Comparison of ENCODE assay signal across 8 cellular contexts in genomic region chr2:106581755-106582430, GRCh38.
DNase-seq lines count a peak whose midpoint lies in the region; ATAC-seq and TF ChIP-seq lines count a peak whose summit lies in the region.

No MANE protein-coding gene starts in this region.

- peak; percentile 62 to 69 for ATAC-seq in CD4-positive, CD25-positive, alpha-beta regulatory T cell (ENCODE audit: low read depth in 2 of 2)
- ATAC-seq in GM19023 (IDR thresholded peaks at IDR 0.05; ENCODE audit: unreplicated experiment) (peak; percentile 55), HG03135 (IDR thresholded peaks at IDR 0.05; ENCODE audit: unreplicated experiment) (peak; percentile 68)
- ATAC-seq in activated naive CD8-positive, alpha-beta T cell treated with anti-CD3 and anti-CD28 coated beads, Interleukin-2, amount 10 ng/mL, durations not matched to agents 7 days and 5 days (ENCODE audit: low read depth): peak; percentile 88

- H3K4me3 ChIP-seq in CD4-positive, CD25-positive, alpha-beta regulatory T cell (ENCODE audit: low read depth, low read length): peak overlapping the region; percentile 79
- no peak overlapping the region for H3K4me3 ChIP-seq in PC-9
- H3K4me3 ChIP-seq in skeletal muscle cell (ENCODE audit: low read depth, low read length): peak overlapping the region; percentile 43

- POLR2A ChIA-PET in PC-9 (lab: Charles Lee; ENCODE audit: unreplicated experiment): no interaction called here
- POLR2A ChIA-PET in activated naive CD8-positive, alpha-beta T cell treated with anti-CD3 and anti-CD28 coated beads, Interleukin-2, amount 10 ng/mL, durations not matched to agents 7 days and 5 days (lab: Charles Lee): no interaction called here

- H3K4me1 ChIP-seq in CD4-positive, CD25-positive, alpha-beta regulatory T cell (ENCODE audit: control insufficient read depth, insufficient read depth, low read length, poor library complexity, severe bottlenecking): peaks cover 12% of the 10 kb centered on the region
- H3K4me1 ChIP-seq in PC-9 (replicated peaks; ENCODE audit: insufficient read depth): no peaks in the 10 kb centered on the region

- H3K9me3 ChIP-seq in CD4-positive, CD25-positive, alpha-beta regulatory T cell (ENCODE audit: control insufficient read depth in 2 of 2, low read length in 2 of 2): no peaks in the 10 kb centered on the region
- no peaks in the 10 kb centered on the region for H3K9me3 ChIP-seq in PC-9 (ENCODE audit: insufficient read depth, low read depth)

- BruUV-seq in PC-9 (replicated peaks; lab: Mats Ljungman, UMichigan): no TSS peak

- no peaks in the 10 kb centered on the region for H3K79me2 ChIP-seq in PC-9 (ENCODE audit: low read depth)

- no peaks in the 10 kb centered on the region for H3K36me3 Mint-ChIP-seq in CD4-positive, CD25-positive, alpha-beta regulatory T cell
- H3K36me3 Mint-ChIP-seq in activated naive CD8-positive, alpha-beta T cell treated with anti-CD3 and anti-CD28 coated beads, Interleukin-2, amount 10 ng/mL, durations not matched to agents 7 days and 5 days: no peaks in the 10 kb centered on the region

- intact Hi-C loops in PC-9 (cut with micrococcal nuclease; ENCODE audit: unreplicated experiment): loop anchor here (5.0 to 10.0 kb wide), 2 partner anchors 480 to 1237 kb away; no protein-coding TSS in a partner anchor

- H4K20me1 ChIP-seq in PC-9 (ENCODE audit: insufficient read depth): no peaks in the 10 kb centered on the region

- TF ChIP-seq CTCF in PC-9 (conservative IDR thresholded peaks at IDR 0.05): no peak

- H3F3A ChIP-seq in PC-9 (ENCODE audit: insufficient read depth, low read depth): no peaks in the 10 kb centered on the region

- CTCF ChIA-PET in PC-9 (lab: Charles Lee): interaction anchor here (0.6 to 0.7 kb wide), 2 partner anchors 17 to 1266 kb away, joined by 6 to 7 read pairs; no protein-coding TSS in a partner anchor

- H3K27ac Mint-ChIP-seq in CD4-positive, CD25-positive, alpha-beta regulatory T cell: peak overlapping the region in 1 of 3 donors; percentile 68
- no peak overlapping the region for H3K27ac Mint-ChIP-seq in activated naive CD8-positive, alpha-beta T cell treated with anti-CD3 and anti-CD28 coated beads, Interleukin-2, amount 10 ng/mL, durations not matched to agents 7 days and 5 days

- no peaks in the 10 kb centered on the region for H3K9me3 Mint-ChIP-seq in CD4-positive, CD25-positive, alpha-beta regulatory T cell
- H3K9me3 Mint-ChIP-seq in activated naive CD8-positive, alpha-beta T cell treated with anti-CD3 and anti-CD28 coated beads, Interleukin-2, amount 10 ng/mL, durations not matched to agents 7 days and 5 days: no peaks in the 10 kb centered on the region

- H3K4me1 Mint-ChIP-seq in CD4-positive, CD25-positive, alpha-beta regulatory T cell: peaks cover 0 to 17% (median 11%) of the 10 kb centered on the region in 4 donors
- H3K4me1 Mint-ChIP-seq in activated naive CD8-positive, alpha-beta T cell treated with anti-CD3 and anti-CD28 coated beads, Interleukin-2, amount 10 ng/mL, durations not matched to agents 7 days and 5 days: peaks cover 11% of the 10 kb centered on the region

- peaks cover 56% of the 10 kb centered on the region for H3K27me3 Mint-ChIP-seq in CD4-positive, CD25-positive, alpha-beta regulatory T cell
- peaks cover 32% of the 10 kb centered on the region for H3K27me3 Mint-ChIP-seq in activated naive CD8-positive, alpha-beta T cell treated with anti-CD3 and anti-CD28 coated beads, Interleukin-2, amount 10 ng/mL, durations not matched to agents 7 days and 5 days

- H3K4me2 ChIP-seq in PC-9: peak overlapping the region; percentile 66

- H3K4me3 Mint-ChIP-seq in CD4-positive, CD25-positive, alpha-beta regulatory T cell: peak overlapping the region; percentile 51 to 92 (median 91)
- peak overlapping the region; percentile 89 for H3K4me3 Mint-ChIP-seq in activated naive CD8-positive, alpha-beta T cell treated with anti-CD3 and anti-CD28 coated beads, Interleukin-2, amount 10 ng/mL, durations not matched to agents 7 days and 5 days

- peaks cover 16% of the 10 kb centered on the region for H3K27me3 ChIP-seq in CD4-positive, CD25-positive, alpha-beta regulatory T cell (ENCODE audit: control insufficient read depth, insufficient read depth, low read length)
- peaks cover 46% of the 10 kb centered on the region for H3K27me3 ChIP-seq in PC-9 (ENCODE audit: insufficient read depth, low read depth)

- H3K9me2 ChIP-seq in PC-9 (ENCODE audit: insufficient read depth): no peaks in the 10 kb centered on the region

- no peak overlapping the region for H3K27ac ChIP-seq in CD4-positive, CD25-positive, alpha-beta regulatory T cell (ENCODE audit: insufficient read depth, low read length, poor library complexity, severe bottlenecking)
- H3K27ac ChIP-seq in PC-9: no peak overlapping the region

- no peak overlapping the region for H2AFZ ChIP-seq in PC-9

- H3K36me3 ChIP-seq in CD4-positive, CD25-positive, alpha-beta regulatory T cell (ENCODE audit: control insufficient read depth, insufficient read depth, low read length): no peaks in the 10 kb centered on the region
- no peaks in the 10 kb centered on the region for H3K36me3 ChIP-seq in PC-9 (ENCODE audit: low read depth)

- peak; percentile 2 to 56 (median 20) for DNase-seq in CD4-positive, CD25-positive, alpha-beta regulatory T cell
- peak in 1 of 2 experiments; percentile 12 for DNase-seq in PC-9
- peak; percentile 51 for DNase-seq in activated naive CD8-positive, alpha-beta T cell treated with anti-CD3 and anti-CD28 coated beads, Interleukin-2, amount 10 ng/mL, durations not matched to agents 7 days and 5 days
- DNase-seq in hepatic stellate cell (ENCODE audit: low spot score): peak; percentile 73
- peak; percentile 26 for DNase-seq in skeletal muscle cell (ENCODE audit: low read depth)
- DNase-seq in GDM1 (lab: John Stamatoyannopoulos, UW): no peak
